11 cellular contexts compared by ENCODE assay signal in genomic region chr16:11619327-11619851, GRCh38. TPM values are rescaled to one million over a fixed set of nuclear protein-coding genes. Genes with fewer than 3 reads are reported as not detected.
DNase-seq lines count a peak whose midpoint lies in the region; ATAC-seq and TF ChIP-seq lines count a peak whose summit lies in the region.
"Had no signal": no experiment of that assay in that cellular context is flagged by ENCODE, and none has a peak within 500 bp of the region (broad histone marks: within the 10 kb centered on the region; RNA-seq: fewer than 3 reads in every experiment).

No MANE protein-coding gene starts in this region.

- peaks cover 57% of the 10 kb centered on the region for H3K4me1 Mint-ChIP-seq in central memory CD8-positive, alpha-beta T cell
- peaks cover 47% of the 10 kb centered on the region for H3K4me1 Mint-ChIP-seq in stimulated activated memory B cell treated with anti-CD40 and anti-IgM and Interleukin-4, amounts not matched to agents 10 μg/mL and 1 μg/mL and 100 μg/mL, for 72 hours

- H3K9me3 Mint-ChIP-seq in central memory CD8-positive, alpha-beta T cell, result no peaks in the 10 kb centered on the region
- H3K9me3 Mint-ChIP-seq in stimulated activated memory B cell treated with anti-CD40 and anti-IgM and Interleukin-4, amounts not matched to agents 10 μg/mL and 1 μg/mL and 100 μg/mL, for 72 hours, result peaks cover 4% of the 10 kb centered on the region

- DNase-seq in activated gamma-delta T cell treated with Interleukin-2 at 50 U/mL for 16 hours (peak; percentile 34), activated gamma-delta T cell (lab: John Stamatoyannopoulos, UW) (no peak), cerebellum (ENCODE audit: low spot score) (no peak), NCI-H1694 treated with DMSO at 0.1 percent for 48 hours (lab: John Stamatoyannopoulos, UW) (no peak), DMS53 treated with DMSO at 0.1 percent for 48 hours (lab: John Stamatoyannopoulos, UW; ENCODE audit: unreplicated experiment) (no peak)
- DNase-seq in central memory CD8-positive, alpha-beta T cell (ENCODE audit: low spot score in 2 of 2), result peak in 1 of 2 donors; percentile 25
- DNase-seq: NCI-H526 had no signal

- peaks cover 6% of the 10 kb centered on the region for H3K36me3 Mint-ChIP-seq in central memory CD8-positive, alpha-beta T cell (ENCODE audit: insufficient read depth)
- peaks cover 11% of the 10 kb centered on the region for H3K36me3 Mint-ChIP-seq in stimulated activated memory B cell treated with anti-CD40 and anti-IgM and Interleukin-4, amounts not matched to agents 10 μg/mL and 1 μg/mL and 100 μg/mL, for 72 hours

- no peaks in the 10 kb centered on the region for H3K27me3 ChIP-seq in KMS-11 (ENCODE audit: insufficient read depth, low read depth)

- H3K4me2 ChIP-seq in KMS-11, result peak overlapping the region; percentile 58; the same call in 1 of the 2 replicates

- peaks cover 20% of the 10 kb centered on the region for H3K4me1 ChIP-seq in KMS-11 (ENCODE audit: low read depth, poor library complexity, severe bottlenecking)

- H3K36me3 ChIP-seq in KMS-11 (ENCODE audit: insufficient read depth), result no peaks in the 10 kb centered on the region

- no peaks in the 10 kb centered on the region for H4K20me1 ChIP-seq in KMS-11 (ENCODE audit: insufficient read depth)

- peak; percentile 57 for ATAC-seq in central memory CD8-positive, alpha-beta T cell (replicated peaks; ENCODE audit: extremely low read depth, poor library complexity, severe bottlenecking)
- peak; percentile 80 for ATAC-seq in stimulated activated memory B cell treated with anti-CD40 and anti-IgM and Interleukin-4, amounts not matched to agents 10 μg/mL and 1 μg/mL and 100 μg/mL, for 72 hours
- ATAC-seq: HCT116 had no signal

- no peak for TF ChIP-seq CTCF in KMS-11 (conservative IDR thresholded peaks at IDR 0.05; ENCODE audit: low read depth, low read length)

- no peaks in the 10 kb centered on the region for H3K27me3 Mint-ChIP-seq in central memory CD8-positive, alpha-beta T cell
- no peaks in the 10 kb centered on the region for H3K27me3 Mint-ChIP-seq in stimulated activated memory B cell treated with anti-CD40 and anti-IgM and Interleukin-4, amounts not matched to agents 10 μg/mL and 1 μg/mL and 100 μg/mL, for 72 hours

- peak overlapping the region; percentile 45 for H3K27ac ChIP-seq in KMS-11
- H3K27ac ChIP-seq: C4-2B had no signal

- H3K4me3 ChIP-seq in KMS-11 (IDR thresholded peaks at IDR 0.05; ENCODE audit: insufficient read depth, low read depth, low read length), result no peak overlapping the region

- peak overlapping the region; percentile 53 for H3K4me3 Mint-ChIP-seq in central memory CD8-positive, alpha-beta T cell
- no peak overlapping the region for H3K4me3 Mint-ChIP-seq in stimulated activated memory B cell treated with anti-CD40 and anti-IgM and Interleukin-4, amounts not matched to agents 10 μg/mL and 1 μg/mL and 100 μg/mL, for 72 hours

- H2AFZ ChIP-seq in KMS-11 (ENCODE audit: low read depth), result peak overlapping the region; percentile 23; the same call in 1 of the 2 replicates

- no peaks in the 10 kb centered on the region for H3K79me2 ChIP-seq in KMS-11 (ENCODE audit: insufficient read depth, low read depth)

- H3K27ac Mint-ChIP-seq in central memory CD8-positive, alpha-beta T cell (ENCODE audit: low read depth), result peak overlapping the region; percentile 98
- peak overlapping the region; percentile 75 for H3K27ac Mint-ChIP-seq in stimulated activated memory B cell treated with anti-CD40 and anti-IgM and Interleukin-4, amounts not matched to agents 10 μg/mL and 1 μg/mL and 100 μg/mL, for 72 hours

- H3K9ac ChIP-seq in KMS-11, result no peak overlapping the region

RNA-seq across cellular contexts. Expression of gene LITAF, which starts 32.7 kb away (rescaled TPM):
- total RNA-seq in cerebellum, result 29.1 TPM

RNA-seq across cellular contexts. Expression of gene SNN, which starts 48.9 kb away (rescaled TPM):
- total RNA-seq in cerebellum, result 130 TPM
